ENCODE assay signal across 12 cellular contexts in the genomic region with DNA sequence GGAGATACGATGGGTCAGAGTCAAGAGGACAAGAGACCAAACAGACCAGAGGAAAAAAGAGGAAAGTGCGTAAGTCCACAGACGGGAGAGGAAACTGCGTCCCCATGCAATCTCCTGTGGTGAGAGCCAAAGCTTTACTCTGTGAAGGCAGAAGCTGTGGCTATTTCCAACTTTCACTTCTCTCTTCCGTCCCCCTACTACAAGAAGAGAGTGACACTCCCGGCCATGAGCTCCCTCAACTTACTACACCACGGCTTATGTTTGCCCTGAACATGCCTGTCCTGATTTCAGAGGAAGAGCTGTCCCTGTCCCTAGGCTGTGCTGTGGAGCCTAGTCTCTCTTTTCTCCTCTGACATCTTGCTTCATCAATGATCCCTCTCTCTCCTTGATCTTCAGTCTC. TPM values are rescaled to one million over a fixed set of nuclear protein-coding genes. Genes with fewer than 3 reads are reported as not detected.
A peak's percentile ranks its signal among the peaks of the same experiment; 100 is the strongest.
DNase-seq lines count a peak whose midpoint lies in the region; ATAC-seq and TF ChIP-seq lines count a peak whose summit lies in the region.
"Had no signal": no experiment of that assay in that cellular context is flagged by ENCODE, and none has a peak within 500 bp of the region (broad histone marks: within the 10 kb centered on the region; RNA-seq: fewer than 3 reads in every experiment).

No MANE protein-coding gene starts in this region.

- CTCF ChIA-PET in GM10248 (lab: Yijun Ruan, JAX), result interaction anchor here (1.0 to 2.7 kb wide), 5 partner anchors 9 to 67 kb away, joined by 4 to 10 read pairs (median 5); no protein-coding TSS in a partner anchor
- CTCF ChIA-PET in activated CD4-positive, alpha-beta T cell treated with anti-CD3 and anti-CD28 coated beads for 36 hours (lab: Charles Lee), result interaction anchor here (0.6 to 1.7 kb wide), 3 partner anchors 9 to 1152 kb away, joined by 3 to 5 read pairs (median 3); no protein-coding TSS in a partner anchor

- peaks cover 12% of the 10 kb centered on the region for H3K27me3 Mint-ChIP-seq in activated CD4-positive, alpha-beta T cell treated with anti-CD3 and anti-CD28 coated beads for 36 hours

- no peak overlapping the region for H3K4me2 ChIP-seq in neuronal stem cell (ENCODE audit: insufficient read depth, low read length, poor library complexity, severe bottlenecking)

- H2BK12ac ChIP-seq in neuronal stem cell (ENCODE audit: low read length), result no peak overlapping the region

- no peak overlapping the region for H2AFZ ChIP-seq in neuronal stem cell (ENCODE audit: low read length)

- intact Hi-C loops in right lobe of liver (cut with DNase I), result no loop called here
- intact Hi-C loops in activated CD4-positive, alpha-beta T cell treated with anti-CD3 and anti-CD28 coated beads for 36 hours (cut with DNase I, micrococcal nuclease), result no loop called here

- H3K27ac ChIP-seq in right lobe of liver (no peak overlapping the region), neuronal stem cell (replicated peaks; ENCODE audit: low read length) (no peak overlapping the region)
- H3K27ac ChIP-seq: pancreas, SJCRH30 had no signal

- no peaks in the 10 kb centered on the region for H3K9me3 ChIP-seq in right lobe of liver
- H3K9me3 ChIP-seq in HAP-1, result no peaks in the 10 kb centered on the region
- no peaks in the 10 kb centered on the region for H3K9me3 ChIP-seq in neuronal stem cell (replicated peaks in 1 of 2; ENCODE audit: control insufficient read depth in 2 of 2, insufficient read depth in 1 of 2, low read depth in 1 of 2, low read length in 2 of 2)
- H3K9me3 ChIP-seq: pancreas, SJCRH30 had no signal

- no peaks in the 10 kb centered on the region for H3K4me1 ChIP-seq in right lobe of liver
- no peaks in the 10 kb centered on the region for H3K4me1 ChIP-seq in HAP-1
- no peaks in the 10 kb centered on the region for H3K4me1 ChIP-seq in neuronal stem cell (ENCODE audit: control insufficient read depth in 2 of 2, insufficient read depth in 1 of 2, low read depth in 1 of 2, low read length in 2 of 2)
- H3K4me1 ChIP-seq: pancreas, SJCRH30 had no signal

- H3K4me3 ChIP-seq in right lobe of liver, result no peak overlapping the region
- no peak overlapping the region for H3K4me3 ChIP-seq in HAP-1
- H3K4me3 ChIP-seq in neuronal stem cell (ENCODE audit: low read length in 2 of 2), result no peak overlapping the region
- H3K4me3 ChIP-seq: pancreas, SJCRH30 had no signal

- H3K18ac ChIP-seq in neuronal stem cell (ENCODE audit: low read length), result no peak overlapping the region

- H3K9me3 Mint-ChIP-seq in activated CD4-positive, alpha-beta T cell treated with anti-CD3 and anti-CD28 coated beads for 36 hours (ENCODE audit: low read depth), result no peaks in the 10 kb centered on the region

- no peak overlapping the region for H2BK15ac ChIP-seq in neuronal stem cell (ENCODE audit: low read length)

- no peak for TF ChIP-seq POLR2A in right lobe of liver (IDR thresholded peaks at IDR 0.05)

- H3K36me3 Mint-ChIP-seq in activated CD4-positive, alpha-beta T cell treated with anti-CD3 and anti-CD28 coated beads for 36 hours (ENCODE audit: low read depth), result no peaks in the 10 kb centered on the region
- H3K36me3 Mint-ChIP-seq: CD4-positive, CD25-positive, alpha-beta regulatory T cell had no signal

- POLR2A ChIA-PET in GM10248 (lab: Yijun Ruan, JAX), result interaction anchor here (0.6 kb wide), 1 partner anchor 81 kb away, joined by 5 read pairs; no protein-coding TSS in a partner anchor
- POLR2A ChIA-PET in activated CD4-positive, alpha-beta T cell treated with anti-CD3 and anti-CD28 coated beads for 36 hours (lab: Charles Lee), result interaction anchor here (0.5 kb wide), 1 partner anchor 1218 kb away, joined by 8 read pairs; no protein-coding TSS in a partner anchor

- 37% methylated on average over 6 of the region's 7 CpGs for WGBS in right lobe of liver (ENCODE audit: insufficient coverage, low coverage, low lambda C conversion rate, missing lambda C conversion rate)
- WGBS in neuronal stem cell (ENCODE audit: extremely low coverage in 2 of 2, insufficient read length in 2 of 2, insufficient replicate concordance in 1 of 2), 2 donors, result no CpG with 5 or more reads among the region's 7 CpGs

- no peak for TF ChIP-seq CTCF in GM10248 (IDR thresholded peaks at IDR 0.05; ENCODE audit: control extremely low read depth, extremely low read depth, low read depth, missing control alignments)
- TF ChIP-seq CTCF in right lobe of liver (IDR thresholded peaks at IDR 0.05), result no peak

- H4K8ac ChIP-seq in neuronal stem cell (ENCODE audit: low read depth, low read length), result no peak overlapping the region

- no peak overlapping the region for H3K4me3 Mint-ChIP-seq in activated CD4-positive, alpha-beta T cell treated with anti-CD3 and anti-CD28 coated beads for 36 hours
- H3K4me3 Mint-ChIP-seq: CD4-positive, CD25-positive, alpha-beta regulatory T cell had no signal

- no peaks in the 10 kb centered on the region for H3K36me3 ChIP-seq in right lobe of liver
- H3K36me3 ChIP-seq in HAP-1 (replicated peaks), result no peaks in the 10 kb centered on the region
- no peaks in the 10 kb centered on the region for H3K36me3 ChIP-seq in neuronal stem cell (replicated peaks in 1 of 2; ENCODE audit: control insufficient read depth in 2 of 2, insufficient read depth in 2 of 2, low read length in 2 of 2)
- H3K36me3 ChIP-seq: pancreas, SJCRH30 had no signal

- H2BK120ac ChIP-seq in neuronal stem cell (ENCODE audit: low read depth, low read length), result no peak overlapping the region

- in situ Hi-C loops in HAP-1 (cut with MboI; ENCODE audit: low sequenced_read_pairs), result no loop called here

- DNase-seq in GM10248 (ENCODE audit: extremely low spot score) (peak; percentile 41), MV-4-11 (lab: John Stamatoyannopoulos, UW) (peak; percentile 98), right lobe of liver (no peak), HAP-1 (ENCODE audit: low spot score in 2 of 2) (no peak), kidney tubule cell (ENCODE audit: low spot score) (no peak), neuronal stem cell (ENCODE audit: low spot score) (no peak)
- no peak for DNase-seq in activated CD4-positive, alpha-beta T cell treated with anti-CD3 and anti-CD28 coated beads for 36 hours
- DNase-seq: CD4-positive, CD25-positive, alpha-beta regulatory T cell; cerebellar nuclear complex; SJCRH30 had no signal

- H3K4ac ChIP-seq in neuronal stem cell (ENCODE audit: low read length), result no peak overlapping the region

- no peak overlapping the region for H4K91ac ChIP-seq in neuronal stem cell (ENCODE audit: low read depth, low read length, poor library complexity)

- no peaks in the 10 kb centered on the region for H3K4me1 Mint-ChIP-seq in activated CD4-positive, alpha-beta T cell treated with anti-CD3 and anti-CD28 coated beads for 36 hours

- H3K9ac ChIP-seq in neuronal stem cell (ENCODE audit: low read depth, low read length, poor library complexity), result no peak overlapping the region

- H3K79me1 ChIP-seq in neuronal stem cell (ENCODE audit: low read depth, low read length), result no peaks in the 10 kb centered on the region

- H3K27me3 ChIP-seq in right lobe of liver, result no peaks in the 10 kb centered on the region
- H3K27me3 ChIP-seq in HAP-1 (ENCODE audit: low read depth), result 0 out of 2 replicates have a peak, but pooled peaks cover 2% of the 10 kb centered on the region
- no peaks in the 10 kb centered on the region for H3K27me3 ChIP-seq in neuronal stem cell (ENCODE audit: control insufficient read depth in 3 of 3, insufficient read depth in 3 of 3, low read depth in 1 of 3, low read length in 3 of 3)
- H3K27me3 ChIP-seq: pancreas, SJCRH30 had no signal

- H3K23ac ChIP-seq in neuronal stem cell (ENCODE audit: low read depth, low read length, poor library complexity), result no peak overlapping the region

- no peak overlapping the region for H3K27ac Mint-ChIP-seq in activated CD4-positive, alpha-beta T cell treated with anti-CD3 and anti-CD28 coated beads for 36 hours
- H3K27ac Mint-ChIP-seq: CD4-positive, CD25-positive, alpha-beta regulatory T cell had no signal

- no peak overlapping the region for H2AK5ac ChIP-seq in neuronal stem cell (ENCODE audit: low read depth, low read length)

- H2BK5ac ChIP-seq in neuronal stem cell (ENCODE audit: low read length), result no peak overlapping the region

- H3K14ac ChIP-seq in neuronal stem cell (ENCODE audit: low read length), result no peak overlapping the region

- ATAC-seq in GM21723 (IDR thresholded peaks at IDR 0.05; ENCODE audit: unreplicated experiment), result peak; percentile 90
- ATAC-seq in right lobe of liver, result peak; percentile 61 to 90 (median 80)
- ATAC-seq in activated CD4-positive, alpha-beta T cell treated with anti-CD3 and anti-CD28 coated beads for 36 hours, result no peak

RNA-seq across cellular contexts. Expression of gene SSR1, which starts 11.5 kb away (rescaled TPM):
- 100 to 1,000 TPM in 2 of 6 experiments, 10 to 100 TPM in 4; 60.8 to 110 (median 90.5) TPM for total RNA-seq in right lobe of liver
- 100 to 1,000 TPM; 129 to 165 TPM for total RNA-seq in activated CD4-positive, alpha-beta T cell treated with anti-CD3 and anti-CD28 coated beads for 36 hours
- 40.1 TPM for polyA plus RNA-seq in neuronal stem cell (2013, experiment 1 of 2)
- 38.6 TPM for polyA plus RNA-seq in neuronal stem cell (2013, experiment 2 of 2)

Comparison
In these comparisons a context has a peak if more than half of its experiments do, and no peak if none do; other contexts are left out.
1. DNase-seq: peak in GM10248 (single experiment) and MV-4-11 (single experiment); none in right lobe of liver (0 of 3), HAP-1 (0 of 2), kidney tubule cell (single experiment), activated CD4-positive, alpha-beta T cell treated with anti-CD3 and anti-CD28 coated beads for 36 hours (single experiment) and neuronal stem cell (single experiment).